Comparison of ENCODE assay signal across 8 cellular contexts in genomic region chr17:41864498-41864836, GRCh38. TPM values are rescaled to one million over a fixed set of nuclear protein-coding genes. Genes with fewer than 3 reads are reported as not detected.
DNase-seq lines count a peak whose midpoint lies in the region; ATAC-seq and TF ChIP-seq lines count a peak whose summit lies in the region.

No MANE protein-coding gene starts in this region.

- H3K27ac Mint-ChIP-seq in osteocyte (ENCODE audit: unreplicated experiment), result no peak overlapping the region

- TF ChIP-seq CTCF in LNCaP clone FGC (IDR thresholded peaks at IDR 0.05; ENCODE audit: control insufficient read depth, extremely low read depth, insufficient read depth), result no peak
- no peak for TF ChIP-seq CTCF in osteocyte (IDR thresholded peaks at IDR 0.05)

- H3K9me3 ChIP-seq in esophagus (ENCODE audit: control insufficient read depth in 2 of 2, insufficient read depth in 1 of 2, low read depth in 1 of 2, low read length in 1 of 2), result no peaks in the 10 kb centered on the region

- DNase-seq in NCI-H1105 (lab: John Stamatoyannopoulos, UW) (peak; percentile 10), NCI-H1105 treated with DMSO at 0.1 percent for 48 hours (lab: John Stamatoyannopoulos, UW) (no peak), LNCaP clone FGC (ENCODE audit: low read depth) (no peak), osteocyte (ENCODE audit: extremely low spot score, unreplicated experiment) (peak; percentile 86), NOMO-1 treated with dmso at 0.1 percent for 144 hours (lab: John Stamatoyannopoulos, UW; ENCODE audit: unreplicated experiment) (no peak), NCI-H187 treated with DMSO at 0.1 percent for 48 hours (lab: John Stamatoyannopoulos, UW) (no peak)

- H3K27ac ChIP-seq in esophagus (ENCODE audit: low read depth in 2 of 2, low read length in 1 of 2), result peak overlapping the region; percentile 82 to 95

- H3K4me3 ChIP-seq in LNCaP clone FGC (ENCODE audit: low read depth, low read length), result peak overlapping the region; percentile 89
- H3K4me3 ChIP-seq in esophagus (ENCODE audit: low read depth in 1 of 2, low read length in 2 of 2), result peak overlapping the region; percentile 77 to 78

- H3K4me1 ChIP-seq in esophagus (ENCODE audit: control insufficient read depth in 2 of 2, insufficient read depth in 2 of 2, low read length in 1 of 2), result peaks cover 0 to 7% of the 10 kb centered on the region in 2 donors

- no peaks in the 10 kb centered on the region for H3K27me3 Mint-ChIP-seq in osteocyte (ENCODE audit: unreplicated experiment)

- H3K9me3 Mint-ChIP-seq in osteocyte (ENCODE audit: unreplicated experiment), result no peaks in the 10 kb centered on the region

- peaks cover 9% of the 10 kb centered on the region for H3K4me1 Mint-ChIP-seq in osteocyte (ENCODE audit: unreplicated experiment)

- no peaks in the 10 kb centered on the region for H3K27me3 ChIP-seq in esophagus (ENCODE audit: control insufficient read depth in 1 of 2, insufficient read depth in 2 of 2, low read length in 2 of 2)

- H3K36me3 ChIP-seq in esophagus (ENCODE audit: control insufficient read depth in 2 of 2, insufficient read depth in 2 of 2, low read length in 1 of 2), result no peaks in the 10 kb centered on the region

- H3K36me3 Mint-ChIP-seq in osteocyte (ENCODE audit: unreplicated experiment), result peaks cover 15% of the 10 kb centered on the region

- 0 to 1% methylated on average over 20 to 25 of the region's 25 CpGs for WGBS in esophagus, 2 donors

- H3K4me3 Mint-ChIP-seq in osteocyte (ENCODE audit: unreplicated experiment), result no peak overlapping the region

- no peak for ATAC-seq in GM21737 (IDR thresholded peaks at IDR 0.05; ENCODE audit: unreplicated experiment)

RNA-seq across cellular contexts. Expression of gene KLHL11, which starts 0.8 kb away (rescaled TPM):
- under 1 TPM; 0.59 to 0.74 TPM for polyA plus RNA-seq in esophagus
- total RNA-seq in osteocyte, result 16.0 and 18.4 TPM in 2 replicates

RNA-seq across cellular contexts. Expression of gene KLHL10, which starts 26.8 kb away (rescaled TPM):
- under 1 TPM; 0.22 to 0.39 TPM for polyA plus RNA-seq in esophagus
- not detected in 2 replicates for total RNA-seq in osteocyte

RNA-seq across cellular contexts. Expression of gene NT5C3B, which starts 28.4 kb away (rescaled TPM):
- polyA plus RNA-seq in esophagus, result 10 to 100 TPM; 35.9 to 36.0 TPM
- total RNA-seq in osteocyte, result 58.9 and 63.6 TPM in 2 replicates

RNA-seq across cellular contexts. Expression of gene FKBP10, which starts 51.7 kb away (rescaled TPM):
- polyA plus RNA-seq in esophagus, result 1 to 10 TPM; 5.8 to 5.9 TPM
- 408 and 426 TPM in 2 replicates for total RNA-seq in osteocyte

RNA-seq across cellular contexts. Expression of gene P3H4, which starts 52.7 kb away (rescaled TPM):
- 1 to 10 TPM; 1.7 TPM for polyA plus RNA-seq in esophagus
- 67.8 and 72.8 TPM in 2 replicates for total RNA-seq in osteocyte

Comparison
In these comparisons a context has a peak if more than half of its experiments do, and no peak if none do; other contexts are left out.
1. DNase-seq: peak in NCI-H1105 (single experiment) and osteocyte (single experiment); none in NCI-H1105 treated with DMSO at 0.1 percent for 48 hours (single experiment), LNCaP clone FGC (single experiment), NOMO-1 treated with dmso at 0.1 percent for 144 hours (single experiment) and NCI-H187 treated with DMSO at 0.1 percent for 48 hours (single experiment).